ENCODE assay signal across 8 cellular contexts in the genomic region with DNA sequence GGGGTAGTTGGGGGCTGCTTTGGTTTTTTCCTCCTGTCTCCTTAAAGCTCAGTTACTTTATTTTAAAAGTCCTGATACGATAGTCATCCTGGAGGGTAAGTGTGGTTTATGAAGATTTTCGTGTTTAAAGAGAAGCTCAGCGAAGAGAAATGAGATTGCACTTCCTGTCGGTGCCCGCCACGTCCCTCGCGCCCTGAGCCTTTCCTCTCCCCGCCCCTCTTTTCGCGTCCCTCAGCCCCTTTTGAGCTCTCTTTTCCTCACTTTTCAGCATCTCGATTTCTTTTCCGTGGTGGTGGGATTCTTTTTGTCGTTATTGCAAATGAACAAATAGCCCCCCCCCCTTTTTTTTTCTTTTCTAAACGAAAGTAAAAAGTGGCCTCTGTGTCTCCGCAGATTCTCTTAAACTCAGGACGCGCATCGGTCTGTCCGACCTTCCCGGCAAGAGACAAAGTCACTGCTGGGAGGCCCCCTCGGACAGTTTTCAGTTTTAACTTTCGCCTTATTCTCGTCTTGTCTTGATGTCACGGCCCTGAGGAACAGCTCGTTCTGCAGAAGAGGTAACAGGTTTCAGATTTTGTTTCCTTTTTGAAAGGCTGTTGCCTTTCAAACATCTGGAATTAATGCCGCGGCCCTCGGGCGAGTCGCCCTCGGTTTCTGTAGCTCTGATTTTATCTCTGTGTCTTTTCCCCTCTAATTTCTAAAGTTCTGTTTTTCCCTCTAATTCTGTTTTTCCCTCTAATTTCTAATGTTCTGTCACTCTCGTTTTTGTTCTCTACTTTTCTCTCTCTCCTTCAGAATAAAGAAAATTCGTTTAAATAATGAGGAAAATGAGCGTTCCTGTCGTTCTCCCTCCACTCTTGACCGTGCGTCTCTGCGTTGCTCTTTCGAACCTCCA. TPM values are rescaled to one million over a fixed set of nuclear protein-coding genes. Genes with fewer than 3 reads are reported as not detected.
DNase-seq lines count a peak whose midpoint lies in the region; ATAC-seq, FAIRE-seq and TF ChIP-seq lines count a peak whose summit lies in the region.

No MANE protein-coding gene starts in this region.

- peaks cover 69 to 93% of the 10 kb centered on the region in 2 donors for H3K27me3 ChIP-seq in right atrium auricular region

- H3K36me3 ChIP-seq in right atrium auricular region = no peaks in the 10 kb centered on the region
- no peaks in the 10 kb centered on the region for H3K36me3 ChIP-seq in kidney (ENCODE audit: control insufficient read depth in 1 of 2, insufficient read depth in 2 of 2, low read length in 2 of 2)
- H3K36me3 ChIP-seq in urinary bladder (ENCODE audit: insufficient read depth) = no peaks in the 10 kb centered on the region

- no peak overlapping the region for H3K27ac ChIP-seq in right atrium auricular region
- H3K27ac ChIP-seq in kidney (ENCODE audit: low read depth in 2 of 2, low read length in 2 of 2) = no peak overlapping the region
- no peak overlapping the region for H3K27ac ChIP-seq in urinary bladder (ENCODE audit: low read depth)

- TF ChIP-seq CTCF in right atrium auricular region (IDR thresholded peaks at IDR 0.05) (no peak), kidney (IDR thresholded peaks at IDR 0.05; ENCODE audit: borderline replicate concordance, extremely low read depth, insufficient read depth) (no peak)

- intact Hi-C loops in Right ventricle myocardium inferior (cut with DNase I) (no loop called here), kidney (cut with DNase I) (no loop called here)

- H3K27ac Mint-ChIP-seq in T-helper 1 cell treated with Interleukin-12 subunit alpha and Interleukin-12 subunit beta and Interleukin-4 antibody, amounts not matched to agents 30 μg/mL and 1 μg/mL, for 36 hours = peak overlapping the region; percentile 65

- H3K9me3 Mint-ChIP-seq in T-helper 1 cell treated with Interleukin-12 subunit alpha and Interleukin-12 subunit beta and Interleukin-4 antibody, amounts not matched to agents 30 μg/mL and 1 μg/mL, for 36 hours = peaks cover 7% of the 10 kb centered on the region

- peaks cover 37% of the 10 kb centered on the region for H3K4me1 Mint-ChIP-seq in T-helper 1 cell treated with Interleukin-12 subunit alpha and Interleukin-12 subunit beta and Interleukin-4 antibody, amounts not matched to agents 30 μg/mL and 1 μg/mL, for 36 hours (ENCODE audit: low read depth)

- DNase-seq in right atrium auricular region (ENCODE audit: low spot score) (no peak), Right ventricle myocardium inferior (ENCODE audit: missing footprints) (no peak), kidney (no peak), T-helper 9 cell (no peak)
- DNase-seq in stimulated activated CD4-positive, alpha-beta T cell treated with anti-CD3 and anti-CD28 coated beads, Interleukin-4, amount 100 ng/mL, for 1 hour = no peak
- DNase-seq in effector CD8-positive, alpha-beta T cell (lab: John Stamatoyannopoulos, UW) = no peak

- H3K4me3 ChIP-seq in right atrium auricular region = peak overlapping the region; percentile 7 to 40
- H3K4me3 ChIP-seq in kidney (ENCODE audit: low read length in 2 of 2) = peak overlapping the region; percentile 37 to 54
- H3K4me3 ChIP-seq in urinary bladder (ENCODE audit: low read depth, low read length) = peak overlapping the region; percentile 34

- no peak for FAIRE-seq in kidney (lab: Jason Lieb, UNC)

- H3K36me3 Mint-ChIP-seq in T-helper 1 cell treated with Interleukin-12 subunit alpha and Interleukin-12 subunit beta and Interleukin-4 antibody, amounts not matched to agents 30 μg/mL and 1 μg/mL, for 36 hours (ENCODE audit: low read depth) = peaks cover 16% of the 10 kb centered on the region

- H3K9ac ChIP-seq in kidney (ENCODE audit: low read length in 2 of 2) = no peak overlapping the region

- WGBS in urinary bladder = 4% methylated on average over 40 of the region's 40 CpGs

- H3K4me3 Mint-ChIP-seq in T-helper 1 cell treated with Interleukin-12 subunit alpha and Interleukin-12 subunit beta and Interleukin-4 antibody, amounts not matched to agents 30 μg/mL and 1 μg/mL, for 36 hours = peak overlapping the region; percentile 91

- H3K4me1 ChIP-seq in right atrium auricular region (peaks cover 0 to 74% of the 10 kb centered on the region in 2 donors), kidney (ENCODE audit: control insufficient read depth in 1 of 2, insufficient read depth in 1 of 2, low read depth in 1 of 2, low read length in 2 of 2) (peaks cover 0 to 18% of the 10 kb centered on the region in 2 donors), urinary bladder (ENCODE audit: insufficient read depth) (no peaks in the 10 kb centered on the region)

- H3K9me3 ChIP-seq in right atrium auricular region (no peaks in the 10 kb centered on the region), kidney (ENCODE audit: control insufficient read depth in 1 of 2, low read length in 2 of 2) (no peaks in the 10 kb centered on the region)

- no peak for ATAC-seq in Right ventricle myocardium inferior

- peaks cover 91% of the 10 kb centered on the region for H3K27me3 Mint-ChIP-seq in T-helper 1 cell treated with Interleukin-12 subunit alpha and Interleukin-12 subunit beta and Interleukin-4 antibody, amounts not matched to agents 30 μg/mL and 1 μg/mL, for 36 hours (ENCODE audit: low read depth)

RNA-seq across cellular contexts. Expression of gene DMRTA2, which starts 1.0 kb away (rescaled TPM):
- not detected for total RNA-seq in right atrium auricular region
- total RNA-seq in Right ventricle myocardium inferior = not detected
- not detected for total RNA-seq in kidney
- polyA plus RNA-seq in kidney (ENCODE audit: insufficient read depth, low read depth, low replicate concordance) = not detected
- not detected for total RNA-seq in urinary bladder
- not detected for polyA plus RNA-seq in urinary bladder
